1 cellular context compared by ENCODE assay signal in the genomic region with DNA sequence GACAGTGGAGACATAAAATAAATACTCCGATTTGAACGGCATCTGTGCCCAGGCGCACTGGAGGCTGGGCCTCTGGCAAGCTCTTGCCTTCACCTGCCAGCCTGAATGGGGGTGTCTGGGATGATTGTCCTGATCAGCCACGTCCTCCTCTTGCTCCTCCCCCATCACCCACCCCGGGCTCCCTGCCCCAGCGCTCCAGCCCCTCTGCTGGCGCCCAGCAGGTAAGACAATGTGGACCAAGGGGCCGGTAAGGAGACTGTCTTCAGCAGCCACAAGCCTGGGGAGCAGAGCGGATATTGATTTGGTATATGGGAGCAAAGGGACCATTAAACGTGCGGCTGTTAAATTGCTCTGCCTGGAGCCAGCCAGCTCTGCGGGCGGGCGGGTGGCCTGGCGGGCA.
TF ChIP-seq lines count a peak whose summit lies in the region.

No MANE protein-coding gene starts in this region.

TF ChIP-seq in GM23338, 12 proteins besides CTCF, POLR2A, EP300 and RAD21 (continued from another document):
- TF ChIP-seq ZNF462 (CRISPR knock-in tag; IDR thresholded peaks at IDR 0.05) (no peak), ZNF331 (CRISPR knock-in tag; IDR thresholded peaks at IDR 0.05; ENCODE audit: low read depth) (no peak), JUNB (IDR thresholded peaks at IDR 0.05; ENCODE audit: unreplicated experiment) (no peak), NANOG (IDR thresholded peaks at IDR 0.05; ENCODE audit: borderline replicate concordance) (no peak), CREB1 (CRISPR knock-in tag; IDR thresholded peaks at IDR 0.05; ENCODE audit: low read depth) (no peak), STAT1 (IDR thresholded peaks at IDR 0.05; ENCODE audit: unreplicated experiment) (no peak), EZH2phosphoT487 (IDR thresholded peaks at IDR 0.05; ENCODE audit: unreplicated experiment) (no peak), EZH2 (IDR thresholded peaks at IDR 0.05; ENCODE audit: low read depth, unreplicated experiment) (no peak), POLR2AphosphoS5 (IDR thresholded peaks at IDR 0.05; ENCODE audit: low read depth) (no peak)
- TF ChIP-seq, protein P1, sequence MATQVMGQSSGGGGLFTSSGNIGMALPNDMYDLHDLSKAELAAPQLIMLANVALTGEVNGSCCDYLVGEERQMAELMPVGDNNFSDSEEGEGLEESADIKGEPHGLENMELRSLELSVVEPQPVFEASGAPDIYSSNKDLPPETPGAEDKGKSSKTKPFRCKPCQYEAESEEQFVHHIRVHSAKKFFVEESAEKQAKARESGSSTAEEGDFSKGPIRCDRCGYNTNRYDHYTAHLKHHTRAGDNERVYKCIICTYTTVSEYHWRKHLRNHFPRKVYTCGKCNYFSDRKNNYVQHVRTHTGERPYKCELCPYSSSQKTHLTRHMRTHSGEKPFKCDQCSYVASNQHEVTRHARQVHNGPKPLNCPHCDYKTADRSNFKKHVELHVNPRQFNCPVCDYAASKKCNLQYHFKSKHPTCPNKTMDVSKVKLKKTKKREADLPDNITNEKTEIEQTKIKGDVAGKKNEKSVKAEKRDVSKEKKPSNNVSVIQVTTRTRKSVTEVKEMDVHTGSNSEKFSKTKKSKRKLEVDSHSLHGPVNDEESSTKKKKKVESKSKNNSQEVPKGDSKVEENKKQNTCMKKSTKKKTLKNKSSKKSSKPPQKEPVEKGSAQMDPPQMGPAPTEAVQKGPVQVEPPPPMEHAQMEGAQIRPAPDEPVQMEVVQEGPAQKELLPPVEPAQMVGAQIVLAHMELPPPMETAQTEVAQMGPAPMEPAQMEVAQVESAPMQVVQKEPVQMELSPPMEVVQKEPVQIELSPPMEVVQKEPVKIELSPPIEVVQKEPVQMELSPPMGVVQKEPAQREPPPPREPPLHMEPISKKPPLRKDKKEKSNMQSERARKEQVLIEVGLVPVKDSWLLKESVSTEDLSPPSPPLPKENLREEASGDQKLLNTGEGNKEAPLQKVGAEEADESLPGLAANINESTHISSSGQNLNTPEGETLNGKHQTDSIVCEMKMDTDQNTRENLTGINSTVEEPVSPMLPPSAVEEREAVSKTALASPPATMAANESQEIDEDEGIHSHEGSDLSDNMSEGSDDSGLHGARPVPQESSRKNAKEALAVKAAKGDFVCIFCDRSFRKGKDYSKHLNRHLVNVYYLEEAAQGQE (IDR thresholded peaks at IDR 0.05; ENCODE audit: unreplicated experiment): no peak
